Comparison of ENCODE assay signal across 25 cellular contexts in the genomic region with DNA sequence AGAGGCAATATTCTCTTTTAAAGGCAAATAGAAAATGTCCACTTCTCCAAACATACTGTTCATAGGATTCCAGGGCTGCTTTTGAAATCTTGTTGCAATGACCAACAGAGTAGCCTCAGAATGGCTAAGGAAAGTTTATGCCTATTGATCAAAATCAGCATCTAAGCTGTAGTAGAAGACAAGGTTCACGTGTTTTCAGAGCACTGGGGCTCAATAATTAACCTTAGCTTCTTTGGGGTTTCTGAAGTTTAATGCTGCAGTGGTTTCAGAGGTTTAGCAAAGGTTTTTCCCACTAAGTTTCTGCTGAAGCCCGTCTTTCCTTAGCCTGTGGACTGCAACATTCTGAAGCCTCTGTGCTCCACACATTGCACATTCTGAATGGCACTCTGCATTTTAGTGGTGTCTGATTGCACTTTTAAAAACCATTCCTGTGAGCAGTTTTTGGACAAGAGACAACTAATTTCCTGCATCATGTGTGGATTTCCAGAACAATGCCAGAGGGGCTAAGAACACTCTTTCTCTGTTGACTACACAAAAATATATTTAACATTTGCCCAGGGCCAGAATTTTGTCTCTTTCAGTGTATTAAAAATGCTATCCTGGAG.
DNase-seq lines count a peak whose midpoint lies in the region; ATAC-seq, FAIRE-seq and TF ChIP-seq lines count a peak whose summit lies in the region.
"Had no signal": no experiment of that assay in that cellular context is flagged by ENCODE, and none has a peak within 500 bp of the region (broad histone marks: within the 10 kb centered on the region; RNA-seq: fewer than 3 reads in every experiment).

No MANE protein-coding gene starts in this region.

- H3K36me3 ChIP-seq in aorta (ENCODE audit: control insufficient read depth in 1 of 2, insufficient read depth in 2 of 2, low read length in 1 of 2) (no peaks in the 10 kb centered on the region), testis (ENCODE audit: low read depth, missing control alignments) (no peaks in the 10 kb centered on the region)
- H3K36me3 ChIP-seq: SJSA1 had no signal

- DNase-seq in AG10803 (ENCODE audit: low read depth) (peak; percentile 22), GM19239 (ENCODE audit: insufficient read length, low spot score) (peak; percentile 24), fibroblast of gingiva (ENCODE audit: low read depth) (peak; percentile 20), glomerular visceral epithelial cell (ENCODE audit: extremely low spot score) (no peak), aorta (no peak), testis (no peak), HFFc6 (no peak)
- DNase-seq: activated CD4-positive, CD25-positive, alpha-beta regulatory T cell; activated CD8-positive, alpha-beta memory T cell treated with anti-CD3 and anti-CD28 coated beads for 24 hours; activated naive CD8-positive, alpha-beta T cell treated with anti-CD3 and anti-CD28 coated beads, Interleukin-2, amount 50 U/mL, for 24 hours; cerebellar nuclear complex; DMS53; effector memory CD4-positive, alpha-beta T cell; GOT3; kidney glomerular epithelial cell; NCI-H2029; NCI-H526 treated with DMSO at 0.1 percent for 48 hours; OCI-M1; stimulated activated CD4-positive, alpha-beta T cell treated with anti-CD3 and anti-CD28 coated beads, Interleukin-2, amount 100 ng/mL, for 24 hours had no signal

- no peak overlapping the region for H3K27ac Mint-ChIP-seq in HFFc6
- H3K27ac Mint-ChIP-seq: activated naive CD8-positive, alpha-beta T cell treated with anti-CD3 and anti-CD28 coated beads, Interleukin-2, amount 50 U/mL, for 24 hours; activated T-helper 1 cell treated with anti-CD3 and anti-CD28 coated beads, Interleukin-12 subunit alpha, Interleukin-12 subunit beta, Interleukin-2, Interleukin-4 antibody, amounts not matched to agents 30 ng/mL and 10 ng/mL and 1 ng/mL, durations not matched to agents 14 hours and 24 hours and 36 hours; mesothelial cell of epicardium; T-helper 2 cell treated with Interferon-gamma antibody and Interleukin-4, amounts not matched to agents 5 μg/mL and 100 μg/mL, for 36 hours had no signal

- H3K9me3 ChIP-seq in aorta (ENCODE audit: control insufficient read depth, low read length) (no peaks in the 10 kb centered on the region), testis (no peaks in the 10 kb centered on the region)
- H3K9me3 ChIP-seq: SJSA1 had no signal

- peak; percentile 100 for FAIRE-seq in GM19239 (lab: Jason Lieb, UNC)
- FAIRE-seq: urothelium cell line had no signal

- H3K4me1 ChIP-seq in aorta (ENCODE audit: control insufficient read depth in 1 of 2, insufficient read depth in 2 of 2, low read length in 2 of 2) (no peaks in the 10 kb centered on the region), testis (peaks cover 9% of the 10 kb centered on the region)
- H3K4me1 ChIP-seq: SJSA1 had no signal

- TF ChIP-seq CTCF in AG10803 (conservative IDR thresholded peaks at IDR 0.05; ENCODE audit: low read length) (no peak), testis (IDR thresholded peaks at IDR 0.05) (no peak), HFFc6 (IDR thresholded peaks at IDR 0.05) (no peak)

- no peaks in the 10 kb centered on the region for H3K27me3 ChIP-seq in aorta (ENCODE audit: control insufficient read depth in 1 of 2, insufficient read depth in 2 of 2, low read length in 1 of 2)
- no peaks in the 10 kb centered on the region for H3K27me3 ChIP-seq in testis
- H3K27me3 ChIP-seq: SJSA1 had no signal

- peaks cover 33% of the 10 kb centered on the region for H3K4me1 Mint-ChIP-seq in HFFc6 (ENCODE audit: low read depth)

- no peaks in the 10 kb centered on the region for H3K36me3 Mint-ChIP-seq in HFFc6 (ENCODE audit: low read depth)
- H3K36me3 Mint-ChIP-seq: mesothelial cell of epicardium had no signal

- H3K4me3 ChIP-seq in AG10803 (ENCODE audit: low read length) (no peak overlapping the region), aorta (ENCODE audit: low read length in 2 of 2) (no peak overlapping the region), testis (no peak overlapping the region)
- H3K4me3 ChIP-seq: SJSA1 had no signal

- 80 to 86% methylated on average over 2 of the region's 2 CpGs for WGBS in aorta, 2 donors
- WGBS in testis, 2 donors = 76 to 78% methylated on average over 2 of the region's 2 CpGs

- no peak overlapping the region for H3K27ac ChIP-seq in aorta (ENCODE audit: low read depth in 1 of 2, low read length in 2 of 2)
- H3K27ac ChIP-seq in testis = no peak overlapping the region
- H3K27ac ChIP-seq: SJSA1 had no signal

- no peaks in the 10 kb centered on the region; the same call in 1 of the 2 replicates for H3K27me3 Mint-ChIP-seq in HFFc6 (ENCODE audit: insufficient read depth)
- H3K27me3 Mint-ChIP-seq: activated naive CD8-positive, alpha-beta T cell treated with anti-CD3 and anti-CD28 coated beads, Interleukin-2, amount 50 U/mL, for 24 hours had no signal

- intact Hi-C loops in aorta (cut with DNase I) (no loop called here), testis (cut with DNase I; ENCODE audit: low total_unique reads) (no loop called here)

- no peak overlapping the region for H3K4me3 Mint-ChIP-seq in HFFc6
- H3K4me3 Mint-ChIP-seq: activated naive CD8-positive, alpha-beta T cell treated with anti-CD3 and anti-CD28 coated beads, Interleukin-2, amount 50 U/mL, for 24 hours; activated T-helper 1 cell treated with anti-CD3 and anti-CD28 coated beads, Interleukin-12 subunit alpha, Interleukin-12 subunit beta, Interleukin-2, Interleukin-4 antibody, amounts not matched to agents 30 ng/mL and 10 ng/mL and 1 ng/mL, durations not matched to agents 14 hours and 24 hours and 36 hours; mesothelial cell of epicardium; T-helper 2 cell treated with Interferon-gamma antibody and Interleukin-4, amounts not matched to agents 5 μg/mL and 100 μg/mL, for 36 hours had no signal

- TF ChIP-seq POLR2A in testis (IDR thresholded peaks at IDR 0.05) = no peak

- no peaks in the 10 kb centered on the region for H3K9me3 Mint-ChIP-seq in HFFc6
- H3K9me3 Mint-ChIP-seq: activated naive CD8-positive, alpha-beta T cell treated with anti-CD3 and anti-CD28 coated beads, Interleukin-2, amount 50 U/mL, for 24 hours; activated T-helper 1 cell treated with anti-CD3 and anti-CD28 coated beads, Interleukin-12 subunit alpha, Interleukin-12 subunit beta, Interleukin-2, Interleukin-4 antibody, amounts not matched to agents 30 ng/mL and 10 ng/mL and 1 ng/mL, durations not matched to agents 14 hours and 24 hours and 36 hours; mesothelial cell of epicardium; T-helper 2 cell treated with Interferon-gamma antibody and Interleukin-4, amounts not matched to agents 5 μg/mL and 100 μg/mL, for 36 hours had no signal

- ATAC-seq in HG03196 (IDR thresholded peaks at IDR 0.05; ENCODE audit: unreplicated experiment) (peak; percentile 69), aorta (ENCODE audit: low FRiP score) (no peak)
- ATAC-seq: activated naive CD8-positive, alpha-beta T cell treated with anti-CD3 and anti-CD28 coated beads, Interleukin-2, amount 50 U/mL, for 24 hours had no signal

Comparison
In these comparisons a context has a peak if more than half of its experiments do, and no peak if none do; other contexts are left out.
1. DNase-seq: peak in AG10803 (single experiment), GM19239 (single experiment) and fibroblast of gingiva (single experiment); none in glomerular visceral epithelial cell (single experiment), aorta (0 of 2), testis (single experiment) and HFFc6 (single experiment).